8 cellular contexts compared by ENCODE assay signal in the genomic region with DNA sequence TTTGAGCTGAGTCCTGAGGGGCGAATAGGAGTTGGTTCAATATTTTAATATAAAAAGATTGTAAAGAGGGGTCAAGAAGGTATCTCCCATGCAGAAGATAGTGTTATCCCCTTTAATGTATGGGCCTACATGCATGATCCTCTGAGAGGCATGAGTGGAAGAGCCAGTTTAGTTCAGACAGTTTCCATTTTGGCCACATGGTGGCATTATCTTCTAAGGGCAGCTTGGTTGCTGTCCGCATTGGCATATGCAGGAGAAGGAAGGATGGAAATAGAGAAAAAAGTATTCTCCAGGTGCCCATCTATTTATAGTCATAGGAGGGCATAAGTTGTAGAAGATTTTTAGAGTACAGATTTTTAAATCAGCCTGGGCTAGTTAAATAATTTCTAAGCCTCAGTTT. TPM values are rescaled to one million over a fixed set of nuclear protein-coding genes. Genes with fewer than 3 reads are reported as not detected.
DNase-seq lines count a peak whose midpoint lies in the region; ATAC-seq, FAIRE-seq and TF ChIP-seq lines count a peak whose summit lies in the region.

No MANE protein-coding gene starts in this region.

- no peak overlapping the region for H3K9ac ChIP-seq in kidney (ENCODE audit: low read length in 2 of 2)

- no peak for FAIRE-seq in kidney (lab: Jason Lieb, UNC)

- no peak overlapping the region for H3K4me3 Mint-ChIP-seq in natural killer cell treated with Interleukin-12 subunit alpha and Interleukin-12 subunit beta and Interleukin-15 and Interleukin-18, amount 100 ng/mL, for 72 hours

- no peaks in the 10 kb centered on the region; the same call in 1 of the 2 replicates for H3K36me3 ChIP-seq in H7 (replicated peaks; ENCODE audit: control insufficient read depth, insufficient read depth, low read length)
- H3K36me3 ChIP-seq in kidney (ENCODE audit: control insufficient read depth in 1 of 2, insufficient read depth in 2 of 2, low read length in 2 of 2), result peaks cover 0 to 2% of the 10 kb centered on the region in 2 donors

- H3K36me3 Mint-ChIP-seq in natural killer cell treated with Interleukin-12 subunit alpha and Interleukin-12 subunit beta and Interleukin-15 and Interleukin-18, amount 100 ng/mL, for 72 hours, result peaks cover 24% of the 10 kb centered on the region

- ATAC-seq in natural killer cell treated with Interleukin-12 subunit alpha and Interleukin-12 subunit beta and Interleukin-15 and Interleukin-18, amount 100 ng/mL, for 72 hours, result no peak
- ATAC-seq in GM21367 (IDR thresholded peaks at IDR 0.05; ENCODE audit: unreplicated experiment), result no peak

- no peak overlapping the region for H3K27ac ChIP-seq in kidney (ENCODE audit: low read depth in 2 of 2, low read length in 2 of 2)

- H3K27ac Mint-ChIP-seq in natural killer cell treated with Interleukin-12 subunit alpha and Interleukin-12 subunit beta and Interleukin-15 and Interleukin-18, amount 100 ng/mL, for 72 hours, result no peak overlapping the region

- H3K4me1 ChIP-seq in kidney (ENCODE audit: control insufficient read depth in 1 of 2, insufficient read depth in 1 of 2, low read depth in 1 of 2, low read length in 2 of 2), result peaks cover 0 to 9% of the 10 kb centered on the region in 2 donors

- H3K9me3 ChIP-seq in kidney (ENCODE audit: control insufficient read depth in 1 of 2, low read length in 2 of 2), result no peaks in the 10 kb centered on the region

- peaks cover 4% of the 10 kb centered on the region for H3K9me3 Mint-ChIP-seq in natural killer cell treated with Interleukin-12 subunit alpha and Interleukin-12 subunit beta and Interleukin-15 and Interleukin-18, amount 100 ng/mL, for 72 hours

- H3K27me3 ChIP-seq in H7 (ENCODE audit: control insufficient read depth, insufficient read depth, low read length), result no peaks in the 10 kb centered on the region; the same call in 1 of the 2 replicates

- intact Hi-C loops in kidney (cut with DNase I), result no loop called here

- peaks cover 3 to 6% of the 10 kb centered on the region in 2 donors for H3K4me1 Mint-ChIP-seq in natural killer cell treated with Interleukin-12 subunit alpha and Interleukin-12 subunit beta and Interleukin-15 and Interleukin-18, amount 100 ng/mL, for 72 hours (ENCODE audit: low read depth in 2 of 2)

- DNase-seq in COLO668 (lab: John Stamatoyannopoulos, UW; ENCODE audit: unreplicated experiment) (peak; percentile 26), H7 (peak; percentile 59), SW480 (ENCODE audit: low spot score) (peak; percentile 20), kidney (no peak), AG20443 (ENCODE audit: low spot score) (no peak), amygdala (lab: John Stamatoyannopoulos, UW) (no peak)
- DNase-seq in natural killer cell treated with Interleukin-12 subunit alpha and Interleukin-12 subunit beta and Interleukin-15 and Interleukin-18, amount 100 ng/mL, for 72 hours (ENCODE audit: low spot score), result no peak

- no peak overlapping the region for H3K4me3 ChIP-seq in H7 (ENCODE audit: insufficient read depth, low read depth, low read length)
- no peak overlapping the region for H3K4me3 ChIP-seq in kidney (ENCODE audit: low read length in 2 of 2)

- TF ChIP-seq CTCF in kidney (IDR thresholded peaks at IDR 0.05; ENCODE audit: borderline replicate concordance, extremely low read depth, insufficient read depth), result peak; percentile 32

- peaks cover 51 to 74% of the 10 kb centered on the region in 2 donors for H3K27me3 Mint-ChIP-seq in natural killer cell treated with Interleukin-12 subunit alpha and Interleukin-12 subunit beta and Interleukin-15 and Interleukin-18, amount 100 ng/mL, for 72 hours

RNA-seq across cellular contexts. Expression of gene SAMD4A, which starts 5.4 kb away (rescaled TPM):
- 7.6 and 8.5 TPM in 2 replicates for total RNA-seq in H7 (2014; rRNA removed; shearing (Covaris generic))
- total RNA-seq in kidney, result 46.5 TPM
- 7.4 TPM for polyA plus RNA-seq in kidney (ENCODE audit: insufficient read depth, low read depth, low replicate concordance)
- total RNA-seq in natural killer cell treated with Interleukin-12 subunit alpha and Interleukin-12 subunit beta and Interleukin-15 and Interleukin-18, amount 100 ng/mL, for 72 hours, result 1 to 10 TPM in 1 of 2 donors, under 1 TPM in 1; 0.26 to 1.0 TPM

Comparison
In these comparisons a context has a peak if more than half of its experiments do, and no peak if none do; other contexts are left out.
1. DNase-seq: peak in COLO668 (single experiment), H7 (single experiment) and SW480 (single experiment); none in kidney (single experiment), natural killer cell treated with Interleukin-12 subunit alpha and Interleukin-12 subunit beta and Interleukin-15 and Interleukin-18, amount 100 ng/mL, for 72 hours (single experiment), AG20443 (single experiment) and amygdala (0 of 56).